In the genomic region with DNA sequence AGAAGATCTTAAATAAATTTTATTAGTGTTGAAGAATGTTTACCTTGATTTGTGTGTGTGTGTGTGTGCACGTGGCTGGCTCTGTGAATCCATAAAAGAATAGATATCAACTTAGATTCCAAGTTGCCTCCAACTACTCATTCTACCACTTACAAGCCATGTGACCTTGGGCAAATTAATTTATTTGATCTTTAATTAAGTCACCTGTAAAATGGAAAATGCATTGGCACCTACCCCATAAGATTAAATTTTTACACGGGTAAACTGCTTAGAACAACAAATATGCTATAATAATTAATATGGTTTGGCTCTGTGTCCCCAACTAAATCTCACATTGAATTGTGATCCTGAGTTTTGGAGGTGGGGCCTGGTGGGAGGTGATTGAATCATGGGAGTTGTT, we compare ENCODE assay signal across 9 cellular contexts.
"Had no signal": no experiment of that assay in that cellular context is flagged by ENCODE, and none has a peak within 500 bp of the region (broad histone marks: within the 10 kb centered on the region; RNA-seq: fewer than 3 reads in every experiment).

No MANE protein-coding gene starts in this region.

- H3K27ac ChIP-seq: GM23248 had no signal

- DNase-seq: GM23248, GOT3, H7, H9, HCEC 1CT, HFFc6 had no signal

- H3K4me2 ChIP-seq: GM23338 had no signal

- H3K4me1 ChIP-seq: HAP-1 had no signal

- H3K9ac ChIP-seq: GM23248 had no signal

- H3K4me3 ChIP-seq: GM23248, GM23338, HAP-1 had no signal

- H3K36me3 ChIP-seq: HAP-1 had no signal

- H2AFZ ChIP-seq: GM23248, GM23338 had no signal

- H3K9me3 ChIP-seq: HAP-1 had no signal

- ATAC-seq: GM23338, HCT116 had no signal
